18 cellular contexts compared by ENCODE assay signal in the genomic region with DNA sequence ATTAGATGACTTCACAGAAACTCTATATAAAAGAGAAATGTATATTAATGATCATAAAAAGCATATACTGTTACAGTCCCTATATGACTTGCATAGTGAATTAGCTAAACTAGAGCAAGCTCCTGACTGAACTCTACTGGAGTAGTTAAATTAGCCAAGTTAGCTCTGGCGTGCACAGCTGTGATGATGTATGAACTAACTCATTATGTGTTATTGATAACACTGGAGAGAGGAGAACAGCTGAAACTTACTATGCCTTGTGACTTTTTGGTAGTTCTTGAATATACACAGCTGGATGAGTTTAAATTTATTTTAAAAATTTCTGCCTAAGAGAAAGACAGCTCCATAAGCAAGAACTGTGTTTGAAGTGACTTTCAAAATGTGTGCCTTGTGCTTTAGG. TPM values are rescaled to one million over a fixed set of nuclear protein-coding genes. Genes with fewer than 3 reads are reported as not detected.
DNase-seq lines count a peak whose midpoint lies in the region; ATAC-seq and TF ChIP-seq lines count a peak whose summit lies in the region.
"Had no signal": no experiment of that assay in that cellular context is flagged by ENCODE, and none has a peak within 500 bp of the region (broad histone marks: within the 10 kb centered on the region; RNA-seq: fewer than 3 reads in every experiment).

No MANE protein-coding gene starts in this region.

- TF ChIP-seq EP300 in esophagus muscularis mucosa (IDR thresholded peaks at IDR 0.05): no peak

- 50% methylated on average over 1 of the region's 1 CpG for whole genome bisulfite sequencing in esophagus muscularis mucosa

- H3K4me3 ChIP-seq in HEK293 (ENCODE audit: low read depth, low read length) (no peak overlapping the region), SU-DHL-6 (ENCODE audit: insufficient read depth, low read length, poor library complexity, severe bottlenecking) (no peak overlapping the region), right atrium auricular region (no peak overlapping the region), esophagus muscularis mucosa (peak overlapping the region in 2 of 4 donors; percentile 4 to 5)
- H3K4me3 ChIP-seq: psoas muscle, SJSA1 had no signal

- no peak for TF ChIP-seq POLR2A in esophagus muscularis mucosa (IDR thresholded peaks at IDR 0.05; ENCODE audit: low read depth)

- no peaks in the 10 kb centered on the region for H3K9me2 ChIP-seq in SU-DHL-6 (replicated peaks; ENCODE audit: insufficient read depth, low read length)

- H3K27me3 ChIP-seq in SU-DHL-6 (ENCODE audit: low read length): no peaks in the 10 kb centered on the region
- H3K27me3 ChIP-seq in right atrium auricular region: no peaks in the 10 kb centered on the region
- no peaks in the 10 kb centered on the region for H3K27me3 ChIP-seq in esophagus muscularis mucosa
- H3K27me3 ChIP-seq: SJSA1 had no signal

- peaks cover 100% of the 10 kb centered on the region for H3K79me2 ChIP-seq in SU-DHL-6 (ENCODE audit: insufficient read depth, low read length)

- H3K27ac ChIP-seq in HEK293 (ENCODE audit: extremely low read depth, low read depth, low read length): no peak overlapping the region
- no peak overlapping the region for H3K27ac ChIP-seq in SU-DHL-6 (ENCODE audit: low read depth, low read length)
- H3K27ac ChIP-seq in right atrium auricular region: peak overlapping the region; percentile 48 to 55
- H3K27ac ChIP-seq in esophagus muscularis mucosa (replicated peaks in 1 of 4): no peak overlapping the region
- H3K27ac ChIP-seq: 22Rv1, psoas muscle, SJSA1 had no signal

- ATAC-seq in GM21390 (IDR thresholded peaks at IDR 0.05; ENCODE audit: unreplicated experiment): no peak
- ATAC-seq: CD8-positive, alpha-beta T cell; left lobe of liver had no signal

- H3K9ac ChIP-seq in SU-DHL-6 (ENCODE audit: low read length): no peak overlapping the region

- POLR2A ChIA-PET in HEK293 (lab: Yijun Ruan, JAX): interaction anchor here (1.3 kb wide), 1 partner anchor 8 kb away, joined by 4 read pairs; a partner anchor contains a TSS

- H3K4me1 ChIP-seq in HEK293 (ENCODE audit: control insufficient read depth, insufficient read depth, low read length) (peaks cover 13% of the 10 kb centered on the region), right atrium auricular region (peaks cover 0 to 97% of the 10 kb centered on the region in 2 donors), esophagus muscularis mucosa (peaks cover 71 to 100% (median 100%) of the 10 kb centered on the region in 4 donors)

- DNase-seq in DMS 273 (lab: John Stamatoyannopoulos, UW; ENCODE audit: unreplicated experiment) (peak; percentile 45), DMS 273 treated with DMSO at 0.1 percent for 48 hours (lab: John Stamatoyannopoulos, UW) (no peak), right atrium auricular region (ENCODE audit: low spot score) (no peak), esophagus muscularis mucosa (ENCODE audit: extremely low spot score) (no peak), NCI-H2171 (lab: John Stamatoyannopoulos, UW) (no peak)
- DNase-seq: activated CD4-positive, alpha-beta memory T cell treated with anti-CD3 and anti-CD28 coated beads, Interleukin-2, amount 10 ng/mL, durations not matched to agents 7 days and 5 days; activated effector memory CD4-positive, alpha-beta T cell treated with Interleukin-2 at 50 U/mL for 16 hours; CD8-positive, alpha-beta T cell; dermis blood vessel endothelial cell; NCI-H2107; psoas muscle; stimulated activated CD4-positive, alpha-beta T cell treated with anti-CD3 and anti-CD28 coated beads, Interleukin-15, amount 100 ng/mL, for 24 hours had no signal

- peaks cover 36% of the 10 kb centered on the region; the same call in 1 of the 2 replicates for H3F3A ChIP-seq in SU-DHL-6 (ENCODE audit: insufficient read depth)

- peak overlapping the region; percentile 96 for H3K4me2 ChIP-seq in SU-DHL-6 (ENCODE audit: low read depth, low read length, poor library complexity, severe bottlenecking)

- peaks cover 96% of the 10 kb centered on the region for H4K20me1 ChIP-seq in SU-DHL-6 (ENCODE audit: low read depth, low read length)

- no peak for TF ChIP-seq CTCF in HEK293 (tag by site-specific recombination; IDR thresholded peaks at IDR 0.05)
- no peak for TF ChIP-seq CTCF in SU-DHL-6 (IDR thresholded peaks at IDR 0.05; ENCODE audit: insufficient read depth, low read length, poor library complexity, severe bottlenecking)
- TF ChIP-seq CTCF in right atrium auricular region (IDR thresholded peaks at IDR 0.05): no peak
- TF ChIP-seq CTCF in esophagus muscularis mucosa (IDR thresholded peaks at IDR 0.05): no peak

- intact Hi-C loops in esophagus muscularis mucosa (cut with DNase I): no loop called here

- CTCF ChIA-PET in HEK293 (lab: Yijun Ruan, JAX): no interaction called here

- H3K36me3 ChIP-seq in HEK293 (ENCODE audit: control insufficient read depth in 2 of 2, insufficient read depth in 1 of 2, low read length in 2 of 2): peaks cover 0 to 27% of the 10 kb centered on the region in 2 experiments; a peak in 1 of 3 replicates
- H3K36me3 ChIP-seq in SU-DHL-6 (ENCODE audit: low read length): peaks cover 76% of the 10 kb centered on the region
- H3K36me3 ChIP-seq in right atrium auricular region: peaks cover 14% of the 10 kb centered on the region
- H3K36me3 ChIP-seq in esophagus muscularis mucosa: peaks cover 0 to 29% (median 10%) of the 10 kb centered on the region in 4 donors

- H3K9me3 ChIP-seq in HEK293 (ENCODE audit: control insufficient read depth, insufficient read depth, low read depth, low read length) (no peaks in the 10 kb centered on the region), SU-DHL-6 (ENCODE audit: insufficient read depth, low read length) (no peaks in the 10 kb centered on the region), right atrium auricular region (no peaks in the 10 kb centered on the region), esophagus muscularis mucosa (no peaks in the 10 kb centered on the region)
- H3K9me3 ChIP-seq: psoas muscle, SJSA1 had no signal

- no peak overlapping the region for H2AFZ ChIP-seq in SU-DHL-6 (ENCODE audit: low read depth, low read length, severe bottlenecking)

TF ChIP-seq in HEK293, 187 proteins besides CTCF, POLR2A, EP300 and RAD21 (continues in another document):
- TF ChIP-seq, protein P1, sequence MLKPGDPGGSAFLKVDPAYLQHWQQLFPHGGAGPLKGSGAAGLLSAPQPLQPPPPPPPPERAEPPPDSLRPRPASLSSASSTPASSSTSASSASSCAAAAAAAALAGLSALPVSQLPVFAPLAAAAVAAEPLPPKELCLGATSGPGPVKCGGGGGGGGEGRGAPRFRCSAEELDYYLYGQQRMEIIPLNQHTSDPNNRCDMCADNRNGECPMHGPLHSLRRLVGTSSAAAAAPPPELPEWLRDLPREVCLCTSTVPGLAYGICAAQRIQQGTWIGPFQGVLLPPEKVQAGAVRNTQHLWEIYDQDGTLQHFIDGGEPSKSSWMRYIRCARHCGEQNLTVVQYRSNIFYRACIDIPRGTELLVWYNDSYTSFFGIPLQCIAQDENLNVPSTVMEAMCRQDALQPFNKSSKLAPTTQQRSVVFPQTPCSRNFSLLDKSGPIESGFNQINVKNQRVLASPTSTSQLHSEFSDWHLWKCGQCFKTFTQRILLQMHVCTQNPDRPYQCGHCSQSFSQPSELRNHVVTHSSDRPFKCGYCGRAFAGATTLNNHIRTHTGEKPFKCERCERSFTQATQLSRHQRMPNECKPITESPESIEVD (tag by site-specific recombination; IDR thresholded peaks at IDR 0.05): peak; percentile 4; the same call in 1 of the 2 replicates
- TF ChIP-seq, protein P2, sequence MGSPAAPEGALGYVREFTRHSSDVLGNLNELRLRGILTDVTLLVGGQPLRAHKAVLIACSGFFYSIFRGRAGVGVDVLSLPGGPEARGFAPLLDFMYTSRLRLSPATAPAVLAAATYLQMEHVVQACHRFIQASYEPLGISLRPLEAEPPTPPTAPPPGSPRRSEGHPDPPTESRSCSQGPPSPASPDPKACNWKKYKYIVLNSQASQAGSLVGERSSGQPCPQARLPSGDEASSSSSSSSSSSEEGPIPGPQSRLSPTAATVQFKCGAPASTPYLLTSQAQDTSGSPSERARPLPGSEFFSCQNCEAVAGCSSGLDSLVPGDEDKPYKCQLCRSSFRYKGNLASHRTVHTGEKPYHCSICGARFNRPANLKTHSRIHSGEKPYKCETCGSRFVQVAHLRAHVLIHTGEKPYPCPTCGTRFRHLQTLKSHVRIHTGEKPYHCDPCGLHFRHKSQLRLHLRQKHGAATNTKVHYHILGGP (tag by site-specific recombination; IDR thresholded peaks at IDR 0.05): no peak
- TF ChIP-seq, protein P3, sequence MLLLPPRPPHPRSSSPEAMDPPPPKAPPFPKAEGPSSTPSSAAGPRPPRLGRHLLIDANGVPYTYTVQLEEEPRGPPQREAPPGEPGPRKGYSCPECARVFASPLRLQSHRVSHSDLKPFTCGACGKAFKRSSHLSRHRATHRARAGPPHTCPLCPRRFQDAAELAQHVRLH (tag by site-specific recombination; IDR thresholded peaks at IDR 0.05): no peak
- TF ChIP-seq, protein P4, sequence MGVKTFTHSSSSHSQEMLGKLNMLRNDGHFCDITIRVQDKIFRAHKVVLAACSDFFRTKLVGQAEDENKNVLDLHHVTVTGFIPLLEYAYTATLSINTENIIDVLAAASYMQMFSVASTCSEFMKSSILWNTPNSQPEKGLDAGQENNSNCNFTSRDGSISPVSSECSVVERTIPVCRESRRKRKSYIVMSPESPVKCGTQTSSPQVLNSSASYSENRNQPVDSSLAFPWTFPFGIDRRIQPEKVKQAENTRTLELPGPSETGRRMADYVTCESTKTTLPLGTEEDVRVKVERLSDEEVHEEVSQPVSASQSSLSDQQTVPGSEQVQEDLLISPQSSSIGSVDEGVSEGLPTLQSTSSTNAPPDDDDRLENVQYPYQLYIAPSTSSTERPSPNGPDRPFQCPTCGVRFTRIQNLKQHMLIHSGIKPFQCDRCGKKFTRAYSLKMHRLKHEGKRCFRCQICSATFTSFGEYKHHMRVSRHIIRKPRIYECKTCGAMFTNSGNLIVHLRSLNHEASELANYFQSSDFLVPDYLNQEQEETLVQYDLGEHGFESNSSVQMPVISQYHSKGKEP (tag by site-specific recombination; IDR thresholded peaks at IDR 0.05): 0 out of 2 replicates have a peak, but pooled peaks have one; percentile 8
- TF ChIP-seq ZNF629 (tag by site-specific recombination; IDR thresholded peaks at IDR 0.05) (peak; percentile 34; the same call in 1 of the 2 replicates), REPIN1 (tag by site-specific recombination; IDR thresholded peaks at IDR 0.05; ENCODE audit: low read depth) (no peak)
- TF ChIP-seq, protein P5, sequence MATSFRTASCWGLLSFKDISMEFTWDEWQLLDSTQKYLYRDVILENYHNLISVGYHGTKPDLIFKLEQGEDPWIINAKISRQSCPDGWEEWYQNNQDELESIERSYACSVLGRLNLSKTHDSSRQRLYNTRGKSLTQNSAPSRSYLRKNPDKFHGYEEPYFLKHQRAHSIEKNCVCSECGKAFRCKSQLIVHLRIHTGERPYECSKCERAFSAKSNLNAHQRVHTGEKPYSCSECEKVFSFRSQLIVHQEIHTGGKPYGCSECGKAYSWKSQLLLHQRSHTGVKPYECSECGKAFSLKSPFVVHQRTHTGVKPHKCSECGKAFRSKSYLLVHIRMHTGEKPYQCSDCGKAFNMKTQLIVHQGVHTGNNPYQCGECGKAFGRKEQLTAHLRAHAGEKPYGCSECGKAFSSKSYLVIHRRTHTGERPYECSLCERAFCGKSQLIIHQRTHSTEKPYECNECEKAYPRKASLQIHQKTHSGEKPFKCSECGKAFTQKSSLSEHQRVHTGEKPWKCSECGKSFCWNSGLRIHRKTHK (tag by site-specific recombination; IDR thresholded peaks at IDR 0.05): no peak

RNA-seq across cellular contexts. Expression of a gene that starts 8.1 kb away (rescaled TPM):
- total RNA-seq in right atrium auricular region (10 to 100 TPM; 39.9 to 47.2 TPM), esophagus muscularis mucosa (10 to 100 TPM; 61.9 to 94.8 (median 78.5) TPM)

Comparison
In these comparisons a context has a peak if more than half of its experiments do, and no peak if none do; other contexts are left out.
1. H3K27ac ChIP-seq: peak in right atrium auricular region (2 of 2); none in HEK293 (single experiment), SU-DHL-6 (single experiment) and esophagus muscularis mucosa (0 of 4).